In the genomic region with DNA sequence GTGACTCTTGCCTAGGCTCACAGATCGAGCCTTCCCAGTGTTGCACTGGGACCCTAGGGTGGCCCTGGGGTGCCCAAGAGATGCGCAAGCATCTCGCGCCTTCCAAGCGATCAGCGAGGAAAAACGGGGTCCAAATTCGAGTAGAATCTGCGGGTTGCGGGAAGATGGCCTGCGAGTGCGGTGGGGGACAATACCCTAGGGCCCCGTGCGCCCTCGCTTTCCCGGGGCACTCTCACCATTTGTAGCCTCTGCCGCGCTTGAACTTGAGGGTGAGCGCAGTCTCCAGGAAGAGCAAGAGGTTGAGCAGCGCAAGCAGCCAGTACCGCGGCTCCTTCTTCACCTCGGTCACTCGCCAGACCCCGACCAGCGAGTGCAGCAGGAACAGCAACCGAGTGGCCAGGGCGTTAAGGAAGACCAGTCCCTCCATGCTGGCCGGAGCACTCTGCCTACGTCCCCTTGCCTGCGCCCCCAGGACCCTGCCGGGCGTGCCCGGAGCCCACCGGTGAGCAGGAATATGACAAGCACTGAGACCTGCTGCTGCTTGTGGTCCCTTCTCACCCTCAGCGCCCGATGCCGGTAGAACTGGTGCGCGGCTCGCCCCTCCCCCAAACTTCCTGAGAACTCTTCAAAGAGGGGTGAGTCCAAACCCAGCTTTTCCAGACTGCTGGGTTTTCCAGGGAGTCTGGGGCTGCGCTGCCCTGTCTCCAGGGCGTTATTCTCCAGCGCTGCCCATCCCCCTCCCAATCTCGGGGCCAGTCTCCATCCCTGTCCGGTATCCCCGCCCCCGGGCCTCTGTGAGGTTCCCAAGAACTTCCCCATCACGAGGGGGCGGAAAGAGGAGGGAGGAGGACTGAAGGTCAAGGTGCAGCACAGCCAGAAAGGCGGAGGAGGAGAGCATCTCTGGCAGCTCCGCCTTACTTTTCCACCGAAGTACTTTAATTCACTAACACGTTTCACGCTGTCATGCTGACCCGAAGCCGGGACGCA, we compare ENCODE assay signal across 9 cellular contexts. TPM values are rescaled to one million over a fixed set of nuclear protein-coding genes. Genes with fewer than 3 reads are reported as not detected.
DNase-seq lines count a peak whose midpoint lies in the region; ATAC-seq and TF ChIP-seq lines count a peak whose summit lies in the region.
"Had no signal": no experiment of that assay in that cellular context is flagged by ENCODE, and none has a peak within 500 bp of the region (broad histone marks: within the 10 kb centered on the region; RNA-seq: fewer than 3 reads in every experiment).

A gene (minus strand): TSS at position 727 of the 987 bp plus-strand sequence. CDS start 300 bp downstream, at position 427.

- peak; percentile 58 for ATAC-seq in left lung
- ATAC-seq in GM18511 (IDR thresholded peaks at IDR 0.05; ENCODE audit: unreplicated experiment), result no peak
- no peak for ATAC-seq in HG03045 (IDR thresholded peaks at IDR 0.05; ENCODE audit: unreplicated experiment)

- intact Hi-C loops in dendritic cell treated with granulocyte-macrophage colony-stimulating factor and Interleukin-4, amounts not matched to agents 40 ng/mL and 50 ng/mL, for 4 days (cut with micrococcal nuclease), result loop anchor here (2.0 kb wide), 1 partner anchor 38 kb away; no protein-coding TSS in a partner anchor
- intact Hi-C loops in left lung (cut with DNase I), result no loop called here

- peak within 1 kb of the TSS; percentile 84 for H3K4me3 Mint-ChIP-seq in dendritic cell treated with granulocyte-macrophage colony-stimulating factor and Interleukin-4, amounts not matched to agents 40 ng/mL and 50 ng/mL, for 4 days

- peak within 1 kb of the TSS in 3 of 5 donors; percentile 26 to 58 (median 56) for H3K9ac ChIP-seq in subcutaneous abdominal adipose tissue (ENCODE audit: low read length in 5 of 5)

- H3K27ac ChIP-seq in left lung, result no peak within 1 kb of the TSS
- no peak within 1 kb of the TSS for H3K27ac ChIP-seq in subcutaneous abdominal adipose tissue (ENCODE audit: low read depth, low read length)

- TF ChIP-seq CTCF in left lung (IDR thresholded peaks at IDR 0.05), result no peak

- peaks cover 9 to 29% of the 10 kb centered on the region in 2 donors for H3K4me1 ChIP-seq in left lung
- peaks cover 7 to 36% (median 33%) of the 10 kb centered on the region in 5 donors for H3K4me1 ChIP-seq in subcutaneous abdominal adipose tissue (ENCODE audit: control insufficient read depth in 5 of 5, insufficient read depth in 5 of 5, low read length in 5 of 5)

- peak within 1 kb of the TSS; percentile 34 to 44 for H3K4me3 ChIP-seq in left lung
- peak within 1 kb of the TSS; percentile 69 to 82 (median 76) for H3K4me3 ChIP-seq in subcutaneous abdominal adipose tissue (ENCODE audit: low read depth in 1 of 5, low read length in 5 of 5)

- H3K9me3 ChIP-seq in left lung, result no peaks in the 10 kb centered on the region
- H3K9me3 ChIP-seq in subcutaneous abdominal adipose tissue (ENCODE audit: control insufficient read depth in 5 of 5, low read length in 5 of 5), result no peaks in the 10 kb centered on the region

- no peaks in the 10 kb centered on the region for H3K36me3 ChIP-seq in left lung
- no peaks in the 10 kb centered on the region for H3K36me3 ChIP-seq in subcutaneous abdominal adipose tissue (ENCODE audit: control insufficient read depth in 5 of 5, insufficient read depth in 5 of 5, low read length in 5 of 5)

- no peaks in the 10 kb centered on the region for H3K9me3 Mint-ChIP-seq in dendritic cell treated with granulocyte-macrophage colony-stimulating factor and Interleukin-4, amounts not matched to agents 40 ng/mL and 50 ng/mL, for 4 days

- peak within 1 kb of the TSS; percentile 89 for H3K27ac Mint-ChIP-seq in dendritic cell treated with granulocyte-macrophage colony-stimulating factor and Interleukin-4, amounts not matched to agents 40 ng/mL and 50 ng/mL, for 4 days

- peaks cover 45% of the 10 kb centered on the region for H3K27me3 Mint-ChIP-seq in dendritic cell treated with granulocyte-macrophage colony-stimulating factor and Interleukin-4, amounts not matched to agents 40 ng/mL and 50 ng/mL, for 4 days

- DNase-seq in M059J (ENCODE audit: low read depth), result peak; percentile 77
- peak; percentile 51 to 78 for DNase-seq in left lung
- no peak for DNase-seq in stimulated activated naive CD4-positive, alpha-beta T cell (lab: John Stamatoyannopoulos, UW)
- DNase-seq in germinal center (ENCODE audit: low spot score), result no peak

- H3K27me3 ChIP-seq in left lung, result peaks cover 8 to 39% of the 10 kb centered on the region in 2 donors
- H3K27me3 ChIP-seq in subcutaneous abdominal adipose tissue (ENCODE audit: control insufficient read depth in 5 of 5, insufficient read depth in 4 of 5, low read length in 5 of 5), result peaks cover 0 to 12% (median 3%) of the 10 kb centered on the region in 5 donors

- H3K4me1 Mint-ChIP-seq in dendritic cell treated with granulocyte-macrophage colony-stimulating factor and Interleukin-4, amounts not matched to agents 40 ng/mL and 50 ng/mL, for 4 days (ENCODE audit: low read depth), result peaks cover 45% of the 10 kb centered on the region

- H3K36me3 Mint-ChIP-seq in dendritic cell treated with granulocyte-macrophage colony-stimulating factor and Interleukin-4, amounts not matched to agents 40 ng/mL and 50 ng/mL, for 4 days (ENCODE audit: low read depth), result peaks cover 6% of the 10 kb centered on the region

RNA-seq across cellular contexts. Expression of the gene that starts here (rescaled TPM):
- 4.5 and 5.7 TPM in 2 replicates for total RNA-seq in M059J (2014; rRNA removed; shearing (Covaris generic))
- total RNA-seq in left lung, result 1 to 10 TPM; 1.3 TPM
- total RNA-seq: HT1080 had no signal

Comparison
In these comparisons a context has a peak if more than half of its experiments do, and no peak if none do; other contexts are left out.
1. DNase-seq: peak in M059J (single experiment) and left lung (2 of 2); none in stimulated activated naive CD4-positive, alpha-beta T cell (0 of 6) and germinal center (single experiment).